In genomic region chr14:72525087-72525909, GRCh38 we compare ENCODE assay signal across 28 cellular contexts.
DNase-seq lines count a peak whose midpoint lies in the region; ATAC-seq and TF ChIP-seq lines count a peak whose summit lies in the region.
"Had no signal": no experiment of that assay in that cellular context is flagged by ENCODE, and none has a peak within 500 bp of the region (broad histone marks: within the 10 kb centered on the region; RNA-seq: fewer than 3 reads in every experiment).

No MANE protein-coding gene starts in this region.

- no peak overlapping the region for H3K4me2 ChIP-seq in smooth muscle cell

- peaks cover 90% of the 10 kb centered on the region for H3K4me1 Mint-ChIP-seq in activated naive CD4-positive, alpha-beta T cell treated with anti-CD3 and anti-CD28 coated beads, Interleukin-2, amount 10 ng/mL, durations not matched to agents 7 days and 5 days

- no peaks in the 10 kb centered on the region for H3K27me3 ChIP-seq in smooth muscle cell (ENCODE audit: low read depth)
- H3K27me3 ChIP-seq: brain microvascular endothelial cell, transverse colon had no signal

- H3K27me3 Mint-ChIP-seq in activated naive CD4-positive, alpha-beta T cell treated with anti-CD3 and anti-CD28 coated beads, Interleukin-2, amount 10 ng/mL, durations not matched to agents 7 days and 5 days: peaks cover 23% of the 10 kb centered on the region
- H3K27me3 Mint-ChIP-seq: CD4-positive, alpha-beta memory T cell; memory B cell had no signal

- no peaks in the 10 kb centered on the region for H3K9me3 ChIP-seq in smooth muscle cell (replicated peaks; ENCODE audit: low read depth)
- H3K9me3 ChIP-seq: neutrophil, transverse colon had no signal

- H3K79me2 ChIP-seq in smooth muscle cell (ENCODE audit: low read depth): no peaks in the 10 kb centered on the region

- H3K36me3 ChIP-seq in smooth muscle cell (ENCODE audit: low read depth): no peaks in the 10 kb centered on the region
- H3K36me3 ChIP-seq: brain microvascular endothelial cell, neutrophil, transverse colon had no signal

- TF ChIP-seq CTCF in fibroblast of the aortic adventitia (IDR thresholded peaks at IDR 0.05; ENCODE audit: insufficient read depth, low read length) (no peak), smooth muscle cell (IDR thresholded peaks at IDR 0.05; ENCODE audit: borderline replicate concordance, insufficient read depth, poor library complexity, severe bottlenecking) (no peak)

- no peak overlapping the region for H2AFZ ChIP-seq in smooth muscle cell (ENCODE audit: low read depth)

- H3K4me3 Mint-ChIP-seq in activated naive CD4-positive, alpha-beta T cell treated with anti-CD3 and anti-CD28 coated beads, Interleukin-2, amount 10 ng/mL, durations not matched to agents 7 days and 5 days: no peak overlapping the region
- H3K4me3 Mint-ChIP-seq: activated CD8-positive, alpha-beta T cell treated with anti-CD3 and anti-CD28 coated beads for 36 hours; CD4-positive, alpha-beta memory T cell; memory B cell had no signal

- H3K36me3 Mint-ChIP-seq in activated naive CD4-positive, alpha-beta T cell treated with anti-CD3 and anti-CD28 coated beads, Interleukin-2, amount 10 ng/mL, durations not matched to agents 7 days and 5 days: peaks cover 58% of the 10 kb centered on the region
- H3K36me3 Mint-ChIP-seq: CD4-positive, alpha-beta memory T cell had no signal

- DNase-seq in activated naive CD4-positive, alpha-beta T cell treated with anti-CD3 and anti-CD28 coated beads, Interleukin-2, amount 10 ng/mL, durations not matched to agents 7 days and 5 days: no peak
- no peak for DNase-seq in activated naive CD4-positive, alpha-beta T cell treated with Interleukin-2 at 50 U/mL for 16 hours
- DNase-seq in LHCN-M2 (ENCODE audit: low read depth) (peak; percentile 84), fibroblast of the aortic adventitia (ENCODE audit: low read depth) (peak; percentile 45), smooth muscle cell (lab: John Stamatoyannopoulos, UW; ENCODE audit: unreplicated experiment) (no peak), NCI-H1048 (lab: John Stamatoyannopoulos, UW) (no peak)
- DNase-seq in activated CD4-positive, CD25-positive, alpha-beta regulatory T cell (lab: John Stamatoyannopoulos, UW): no peak
- DNase-seq: activated CD8-positive, alpha-beta T cell treated with anti-CD3 and anti-CD28 coated beads for 36 hours; amygdala; brain microvascular endothelial cell; effector CD8-positive, alpha-beta T cell; hypothalamus; Karpas-422; NCI-H1092; NCI-H1694; NCI-H82; SIG-M5; stimulated activated CD4-positive, alpha-beta T cell treated with anti-CD3 and anti-CD28 coated beads, Interleukin-4, amount 100 ng/mL, for 4 hours; SW 1271; transverse colon had no signal

- H3K4me3 ChIP-seq in fibroblast of the aortic adventitia (ENCODE audit: low read depth, low read length) (no peak overlapping the region), smooth muscle cell (no peak overlapping the region)
- H3K4me3 ChIP-seq: transverse colon had no signal

- 73% methylated on average over 11 of the region's 11 CpGs for WGBS in smooth muscle cell (ENCODE audit: low lambda C conversion rate)

- peak overlapping the region; percentile 28 for H3K27ac Mint-ChIP-seq in activated naive CD4-positive, alpha-beta T cell treated with anti-CD3 and anti-CD28 coated beads, Interleukin-2, amount 10 ng/mL, durations not matched to agents 7 days and 5 days
- H3K27ac Mint-ChIP-seq: activated CD8-positive, alpha-beta T cell treated with anti-CD3 and anti-CD28 coated beads for 36 hours; activated naive CD4-positive, alpha-beta T cell treated with anti-CD3 and anti-CD28 coated beads, Interleukin-2, amount 50 U/mL, for 72 hours; CD4-positive, alpha-beta memory T cell; memory B cell; progenitor cell of endocrine pancreas had no signal

- H3F3A ChIP-seq in smooth muscle cell (ENCODE audit: low read depth): no peaks in the 10 kb centered on the region

- H3K9ac ChIP-seq in smooth muscle cell (ENCODE audit: low read depth): peak overlapping the region; percentile 24

- CTCF ChIA-PET in activated naive CD4-positive, alpha-beta T cell treated with anti-CD3 and anti-CD28 coated beads, Interleukin-2, amount 10 ng/mL, durations not matched to agents 7 days and 5 days (lab: Charles Lee): interaction anchor here (1.5 kb wide), 1 partner anchor 12 kb away, joined by 4 read pairs; no protein-coding TSS in a partner anchor

- no peak for ATAC-seq in GM18873 (IDR thresholded peaks at IDR 0.05; ENCODE audit: low FRiP score, unreplicated experiment)
- ATAC-seq: activated CD8-positive, alpha-beta T cell treated with anti-CD3 and anti-CD28 coated beads for 36 hours; activated naive CD4-positive, alpha-beta T cell treated with anti-CD3 and anti-CD28 coated beads, Interleukin-2, amount 50 U/mL, for 72 hours; left lobe of liver had no signal

- H3K27ac ChIP-seq in smooth muscle cell (ENCODE audit: low read depth): peak overlapping the region; percentile 78
- H3K27ac ChIP-seq: 22Rv1, brain microvascular endothelial cell, neutrophil, transverse colon had no signal

- H3K4me1 ChIP-seq in smooth muscle cell (ENCODE audit: low read depth): no peaks in the 10 kb centered on the region
- H3K4me1 ChIP-seq: transverse colon had no signal

- H4K20me1 ChIP-seq in smooth muscle cell (ENCODE audit: low read depth): no peaks in the 10 kb centered on the region

- H3K9me3 Mint-ChIP-seq in activated naive CD4-positive, alpha-beta T cell treated with anti-CD3 and anti-CD28 coated beads, Interleukin-2, amount 10 ng/mL, durations not matched to agents 7 days and 5 days: peaks cover 30% of the 10 kb centered on the region

Comparison
In these comparisons a context has a peak if more than half of its experiments do, and no peak if none do; other contexts are left out.
1. DNase-seq: peak in LHCN-M2 (single experiment) and fibroblast of the aortic adventitia (single experiment); none in activated naive CD4-positive, alpha-beta T cell treated with anti-CD3 and anti-CD28 coated beads, Interleukin-2, amount 10 ng/mL, durations not matched to agents 7 days and 5 days (single experiment), activated naive CD4-positive, alpha-beta T cell treated with Interleukin-2 at 50 U/mL for 16 hours (single experiment), smooth muscle cell (single experiment), activated CD4-positive, CD25-positive, alpha-beta regulatory T cell (0 of 4) and NCI-H1048 (single experiment).